ENCODE assay signal across 8 cellular contexts in the genomic region with DNA sequence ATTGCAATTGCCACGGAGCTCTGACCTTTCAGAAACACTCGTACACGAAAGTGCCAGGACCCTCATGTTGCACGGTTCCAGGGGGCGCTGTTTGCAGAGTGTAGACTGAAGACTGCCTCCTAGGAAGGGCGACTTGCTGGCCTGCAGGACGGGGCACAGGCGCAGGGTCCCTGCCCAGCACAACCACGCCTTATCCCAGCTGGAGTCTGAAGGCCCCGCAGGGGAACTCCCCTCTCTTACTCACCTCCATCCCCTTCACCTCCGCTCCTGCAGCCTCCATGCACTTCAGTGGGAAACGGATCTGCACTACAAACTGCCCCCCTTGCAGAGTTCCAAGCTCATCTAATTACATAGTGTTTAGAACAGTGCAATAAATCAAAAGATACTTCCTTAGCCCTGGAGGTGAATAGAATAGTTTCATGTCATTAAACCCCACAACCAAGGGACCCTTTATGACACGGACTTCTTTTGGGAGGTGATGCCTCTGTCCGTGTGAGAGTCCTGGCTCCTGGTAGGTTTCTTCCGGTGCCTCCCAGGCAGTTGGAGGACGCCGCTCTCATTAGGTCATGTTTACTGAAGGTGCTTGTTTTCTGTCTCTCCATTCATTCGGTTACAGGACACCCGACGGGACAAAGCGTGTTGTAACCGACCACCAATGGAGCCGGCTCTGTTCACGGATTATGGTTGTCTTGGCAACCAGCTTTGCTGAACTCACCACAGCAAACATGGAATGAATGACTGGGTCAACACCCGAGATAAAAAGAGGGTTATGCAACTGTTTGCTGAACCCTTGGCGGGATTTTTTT.
DNase-seq lines count a peak whose midpoint lies in the region; ATAC-seq, FAIRE-seq and TF ChIP-seq lines count a peak whose summit lies in the region.

No MANE protein-coding gene starts in this region.

- intact Hi-C loops in HepG2 (cut with micrococcal nuclease; ENCODE audit: unreplicated experiment): loop anchor here (1.0 to 10.0 kb wide), 6 partner anchors 10 to 379 kb away; no protein-coding TSS in a partner anchor

- H4K20me1 ChIP-seq in HepG2 (ENCODE audit: insufficient read depth, low read length): no peaks in the 10 kb centered on the region

- in situ Hi-C loops in astrocyte of the spinal cord (cut with HindIII; ENCODE audit: low sequenced_read_pairs) (no loop called here), HepG2 (cut with HindIII; ENCODE audit: extremely low pct_ligation_motif_present, low pct_unique_long_range_greater_than_20kb) (no loop called here)

- TF ChIP-seq RAD21 in HepG2 (CRISPR knock-in tag; IDR thresholded peaks at IDR 0.05): peak; percentile 60

- POLR2A ChIA-PET in HepG2 (lab: Yijun Ruan, JAX): interaction anchor here (0.7 to 2.6 kb wide), 18 partner anchors 8 to 389 kb away, joined by 3 to 24 read pairs (median 4); no protein-coding TSS in a partner anchor

- peak overlapping the region; percentile 99 for H3K27ac ChIP-seq in HepG2 (ENCODE audit: extremely low read length, insufficient read depth, low read length)

- FAIRE-seq in HepG2 (lab: Jason Lieb, UNC): peak; percentile 80

- peak; percentile 97 for ATAC-seq in HepG2

- H3K79me2 ChIP-seq in HepG2 (ENCODE audit: insufficient read depth, low read length): peaks cover 17% of the 10 kb centered on the region

- no peak overlapping the region for H2AFZ ChIP-seq in HepG2 (ENCODE audit: low read length)

- H3K9me3 ChIP-seq in HepG2 (ENCODE audit: low read length): no peaks in the 10 kb centered on the region

- H3K9ac ChIP-seq in HepG2 (ENCODE audit: insufficient read depth, low read depth, low read length): peak overlapping the region; percentile 99

- H3K27me3 ChIP-seq in HepG2 (ENCODE audit: control insufficient read depth in 1 of 2, insufficient read depth in 2 of 2, low read length in 2 of 2): no peaks in the 10 kb centered on the region; a peak in 1 of 5 replicates

- TF ChIP-seq POLR2A in HepG2 (IDR thresholded peaks at IDR 0.05; ENCODE audit: insufficient read depth in 1 of 2, low read depth in 2 of 2, low read length in 2 of 2): peak; percentile 66 to 85

- H3K4me3 ChIP-seq in astrocyte of the spinal cord (ENCODE audit: low read depth, low read length) (no peak overlapping the region), HepG2 (replicated peaks in 1 of 3; ENCODE audit: insufficient read depth in 1 of 3, low read depth in 2 of 3, low read length in 3 of 3) (peak overlapping the region; percentile 53 to 80 (median 67))

- DNase-seq in D341Med (ENCODE audit: low spot score) (peak; percentile 56), NCI-H146 (lab: John Stamatoyannopoulos, UW) (peak; percentile 100), astrocyte of the spinal cord (ENCODE audit: low read depth, low spot score) (peak; percentile 72), HepG2 (ENCODE audit: low spot score) (peak; percentile 100), dedifferentiated amniotic fluid mesenchymal stem cell (ENCODE audit: extremely low spot score) (no peak)
- DNase-seq in activated CD4-positive, alpha-beta T cell treated with anti-CD3 and anti-CD28 coated beads, Interleukin-2, amount 50 U/mL, for 48 hours: no peak
- DNase-seq in activated T-cell treated with anti-CD3 and anti-CD28 coated beads, Interleukin-2, amount 50 U/mL, for 48 hours: no peak
- no peak for DNase-seq in stimulated activated CD4-positive, alpha-beta T cell treated with anti-CD3 and anti-CD28 coated beads, Interleukin-4, amount 100 ng/mL, for 4 hours

- WGBS in HepG2 (ENCODE audit: low lambda C conversion rate): 0% methylated on average over 16 of the region's 26 CpGs

- CTCF ChIA-PET in HepG2 (lab: Yijun Ruan, JAX; ENCODE audit: low intra/inter-chr PET ratio, low total read pairs): interaction anchor here (1.0 to 1.6 kb wide), 3 partner anchors 52 to 190 kb away, joined by 3 to 6 read pairs (median 3); no protein-coding TSS in a partner anchor

- no peaks in the 10 kb centered on the region for H3K36me3 ChIP-seq in HepG2 (replicated peaks in 1 of 2; ENCODE audit: control insufficient read depth in 1 of 2, insufficient read depth in 2 of 2, low read length in 2 of 2)

- peak overlapping the region; percentile 89 for H3K4me2 ChIP-seq in HepG2 (ENCODE audit: low read depth, low read length)

- BruUV-seq in HepG2 (replicated peaks; lab: Mats Ljungman, UMichigan): TSS peak; percentile 79

- H3K4me1 ChIP-seq in HepG2 (ENCODE audit: insufficient read depth, low read length): peaks cover 56% of the 10 kb centered on the region

- TF ChIP-seq EP300 in HepG2 (IDR thresholded peaks at IDR 0.05; ENCODE audit: low read depth in 2 of 2, low read length in 2 of 2): peak; percentile 99 to 100
- TF ChIP-seq EP300 in HepG2 (CRISPR knock-in tag; IDR thresholded peaks at IDR 0.05; ENCODE audit: borderline replicate concordance): peak; percentile 96

- TF ChIP-seq CTCF in astrocyte of the spinal cord (IDR thresholded peaks at IDR 0.05; ENCODE audit: low read depth, low read length) (peak; percentile 40), HepG2 (CRISPR knock-in tag; IDR thresholded peaks at IDR 0.05) (peak; percentile 92)

TF ChIP-seq in HepG2, 621 proteins besides CTCF, POLR2A, EP300 and RAD21 (continues in another document):
- no peak for TF ChIP-seq SRSF4 (IDR thresholded peaks at IDR 0.05; ENCODE audit: low read depth, low read length, poor library complexity, severe bottlenecking)
- no peak for TF ChIP-seq ZNF552 (CRISPR knock-in tag; IDR thresholded peaks at IDR 0.05; ENCODE audit: borderline replicate concordance)
- TF ChIP-seq, protein P1, sequence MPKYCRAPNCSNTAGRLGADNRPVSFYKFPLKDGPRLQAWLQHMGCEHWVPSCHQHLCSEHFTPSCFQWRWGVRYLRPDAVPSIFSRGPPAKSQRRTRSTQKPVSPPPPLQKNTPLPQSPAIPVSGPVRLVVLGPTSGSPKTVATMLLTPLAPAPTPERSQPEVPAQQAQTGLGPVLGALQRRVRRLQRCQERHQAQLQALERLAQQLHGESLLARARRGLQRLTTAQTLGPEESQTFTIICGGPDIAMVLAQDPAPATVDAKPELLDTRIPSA (CRISPR knock-in tag; IDR thresholded peaks at IDR 0.05; ENCODE audit: borderline replicate concordance): no peak
- peak; percentile 96 for TF ChIP-seq SKI (IDR thresholded peaks at IDR 0.05; ENCODE audit: partially characterized antibody)
- peak; percentile 74; the same call in 1 of the 2 replicates for TF ChIP-seq MTA1 (CRISPR knock-in tag; IDR thresholded peaks at IDR 0.05; ENCODE audit: borderline replicate concordance)
- TF ChIP-seq, protein P2, sequence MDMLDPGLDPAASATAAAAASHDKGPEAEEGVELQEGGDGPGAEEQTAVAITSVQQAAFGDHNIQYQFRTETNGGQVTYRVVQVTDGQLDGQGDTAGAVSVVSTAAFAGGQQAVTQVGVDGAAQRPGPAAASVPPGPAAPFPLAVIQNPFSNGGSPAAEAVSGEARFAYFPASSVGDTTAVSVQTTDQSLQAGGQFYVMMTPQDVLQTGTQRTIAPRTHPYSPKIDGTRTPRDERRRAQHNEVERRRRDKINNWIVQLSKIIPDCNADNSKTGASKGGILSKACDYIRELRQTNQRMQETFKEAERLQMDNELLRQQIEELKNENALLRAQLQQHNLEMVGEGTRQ (IDR thresholded peaks at IDR 0.05; ENCODE audit: low read depth, low read length): no peak
- TF ChIP-seq, protein P2 (CRISPR knock-in tag; IDR thresholded peaks at IDR 0.05; ENCODE audit: borderline replicate concordance): no peak
- no peak for TF ChIP-seq SYNCRIP (IDR thresholded peaks at IDR 0.05; ENCODE audit: insufficient read depth, low read depth, low read length)
- TF ChIP-seq ZNF644 (CRISPR knock-in tag; IDR thresholded peaks at IDR 0.05; ENCODE audit: low read depth): peak; percentile 71; the same call in 1 of the 2 replicates
- TF ChIP-seq, protein P3, sequence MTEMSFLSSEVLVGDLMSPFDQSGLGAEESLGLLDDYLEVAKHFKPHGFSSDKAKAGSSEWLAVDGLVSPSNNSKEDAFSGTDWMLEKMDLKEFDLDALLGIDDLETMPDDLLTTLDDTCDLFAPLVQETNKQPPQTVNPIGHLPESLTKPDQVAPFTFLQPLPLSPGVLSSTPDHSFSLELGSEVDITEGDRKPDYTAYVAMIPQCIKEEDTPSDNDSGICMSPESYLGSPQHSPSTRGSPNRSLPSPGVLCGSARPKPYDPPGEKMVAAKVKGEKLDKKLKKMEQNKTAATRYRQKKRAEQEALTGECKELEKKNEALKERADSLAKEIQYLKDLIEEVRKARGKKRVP (CRISPR knock-in tag; IDR thresholded peaks at IDR 0.05): peak in 1 of 2 experiments; percentile 88; a peak in 2 of 4 replicates
- TF ChIP-seq, protein P4, sequence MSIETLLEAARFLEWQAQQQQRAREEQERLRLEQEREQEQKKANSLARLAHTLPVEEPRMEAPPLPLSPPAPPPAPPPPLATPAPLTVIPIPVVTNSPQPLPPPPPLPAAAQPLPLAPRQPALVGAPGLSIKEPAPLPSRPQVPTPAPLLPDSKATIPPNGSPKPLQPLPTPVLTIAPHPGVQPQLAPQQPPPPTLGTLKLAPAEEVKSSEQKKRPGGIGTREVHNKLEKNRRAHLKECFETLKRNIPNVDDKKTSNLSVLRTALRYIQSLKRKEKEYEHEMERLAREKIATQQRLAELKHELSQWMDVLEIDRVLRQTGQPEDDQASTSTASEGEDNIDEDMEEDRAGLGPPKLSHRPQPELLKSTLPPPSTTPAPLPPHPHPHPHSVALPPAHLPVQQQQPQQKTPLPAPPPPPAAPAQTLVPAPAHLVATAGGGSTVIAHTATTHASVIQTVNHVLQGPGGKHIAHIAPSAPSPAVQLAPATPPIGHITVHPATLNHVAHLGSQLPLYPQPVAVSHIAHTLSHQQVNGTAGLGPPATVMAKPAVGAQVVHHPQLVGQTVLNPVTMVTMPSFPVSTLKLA (IDR thresholded peaks at IDR 0.05): peak; percentile 46; the same call in 1 of the 2 replicates

Comparison
In these comparisons a context has a peak if more than half of its experiments do, and no peak if none do; other contexts are left out.
1. DNase-seq: peak in D341Med (single experiment), NCI-H146 (single experiment), astrocyte of the spinal cord (single experiment) and HepG2 (single experiment); none in dedifferentiated amniotic fluid mesenchymal stem cell (single experiment), activated CD4-positive, alpha-beta T cell treated with anti-CD3 and anti-CD28 coated beads, Interleukin-2, amount 50 U/mL, for 48 hours (0 of 2), activated T-cell treated with anti-CD3 and anti-CD28 coated beads, Interleukin-2, amount 50 U/mL, for 48 hours (0 of 2) and stimulated activated CD4-positive, alpha-beta T cell treated with anti-CD3 and anti-CD28 coated beads, Interleukin-4, amount 100 ng/mL, for 4 hours (0 of 2).